In genomic region chr19:42076375-42076944, GRCh38 we compare ENCODE assay signal across 8 cellular contexts.
DNase-seq lines count a peak whose midpoint lies in the region; ATAC-seq and TF ChIP-seq lines count a peak whose summit lies in the region.

No MANE protein-coding gene starts in this region.

- ATAC-seq in GM18867 (IDR thresholded peaks at IDR 0.05; ENCODE audit: unreplicated experiment) = no peak
- ATAC-seq in HG02970 (IDR thresholded peaks at IDR 0.05; ENCODE audit: low FRiP score, unreplicated experiment) = no peak

- DNase-seq in activated T-cell treated with anti-CD3 and anti-CD28 coated beads for 1 hour (ENCODE audit: low read depth) = peak; percentile 33
- no peak for DNase-seq in activated T-cell treated with anti-CD3 and anti-CD28 coated beads, Interleukin-2, amount 50 U/mL, for 1 hour
- peak; percentile 19 for DNase-seq in stimulated activated CD4-positive, alpha-beta T cell treated with anti-CD3 and anti-CD28 coated beads, Interleukin-2, amount 100 ng/mL, for 4 hours (ENCODE audit: low read depth)
- no peak for DNase-seq in GM13977 (ENCODE audit: low spot score)

- no peaks in the 10 kb centered on the region for H3K27me3 Mint-ChIP-seq in activated naive CD4-positive, alpha-beta T cell treated with anti-CD3 and anti-CD28 coated beads, Interleukin-2, amount 50 U/mL, for 24 hours

- H3K27ac Mint-ChIP-seq in activated naive CD4-positive, alpha-beta T cell treated with anti-CD3 and anti-CD28 coated beads, Interleukin-2, amount 50 U/mL, for 24 hours = peak overlapping the region; percentile 97

- H3K4me3 ChIP-seq in iPS-18c (ENCODE audit: insufficient read depth, low read depth, low read length) = peak overlapping the region; percentile 94

- H3K4me3 Mint-ChIP-seq in activated naive CD4-positive, alpha-beta T cell treated with anti-CD3 and anti-CD28 coated beads, Interleukin-2, amount 50 U/mL, for 24 hours = peak overlapping the region; percentile 96

- H3K36me3 Mint-ChIP-seq in activated naive CD4-positive, alpha-beta T cell treated with anti-CD3 and anti-CD28 coated beads, Interleukin-2, amount 50 U/mL, for 24 hours = peaks cover 4% of the 10 kb centered on the region

- H3K9me3 ChIP-seq in iPS-18c (ENCODE audit: control insufficient read depth, insufficient read depth, low read length) = no peaks in the 10 kb centered on the region

- TF ChIP-seq CTCF in GM13977 (IDR thresholded peaks at IDR 0.05; ENCODE audit: extremely low read depth, insufficient read depth, missing control alignments) = no peak

- no peaks in the 10 kb centered on the region for H3K9me3 Mint-ChIP-seq in activated naive CD4-positive, alpha-beta T cell treated with anti-CD3 and anti-CD28 coated beads, Interleukin-2, amount 50 U/mL, for 24 hours

- in situ Hi-C loops in GM13977 (cut with MboI; ENCODE audit: low pct_unique_long_range_greater_than_20kb, low sequenced_read_pairs, unreplicated experiment) = no loop called here

- peaks cover 38% of the 10 kb centered on the region for H3K4me1 Mint-ChIP-seq in activated naive CD4-positive, alpha-beta T cell treated with anti-CD3 and anti-CD28 coated beads, Interleukin-2, amount 50 U/mL, for 24 hours

Comparison
In these comparisons a context has a peak if more than half of its experiments do, and no peak if none do; other contexts are left out.
1. DNase-seq: peak in activated T-cell treated with anti-CD3 and anti-CD28 coated beads for 1 hour (single experiment) and stimulated activated CD4-positive, alpha-beta T cell treated with anti-CD3 and anti-CD28 coated beads, Interleukin-2, amount 100 ng/mL, for 4 hours (single experiment); none in activated T-cell treated with anti-CD3 and anti-CD28 coated beads, Interleukin-2, amount 50 U/mL, for 1 hour (single experiment) and GM13977 (single experiment).